12 cellular contexts compared by ENCODE assay signal in genomic region chr5:7816535-7816901, GRCh38. TPM values are rescaled to one million over a fixed set of nuclear protein-coding genes. Genes with fewer than 3 reads are reported as not detected.
DNase-seq lines count a peak whose midpoint lies in the region; ATAC-seq, FAIRE-seq and TF ChIP-seq lines count a peak whose summit lies in the region.
"Had no signal": no experiment of that assay in that cellular context is flagged by ENCODE, and none has a peak within 500 bp of the region (broad histone marks: within the 10 kb centered on the region; RNA-seq: fewer than 3 reads in every experiment).

No MANE protein-coding gene starts in this region.

- H4K20me1 ChIP-seq in GM12878 (ENCODE audit: control insufficient read depth, insufficient read depth), result no peaks in the 10 kb centered on the region

- CTCF ChIA-PET in GM12878 (lab: Yijun Ruan, JAX), result interaction anchor here (0.7 to 5.3 kb wide), 14 partner anchors 11 to 879 kb away, joined by 3 to 39 read pairs (median 6); no protein-coding TSS in a partner anchor

- H3K9me3 ChIP-seq in GM12878 (replicated peaks; ENCODE audit: control insufficient read depth, insufficient read depth, low read length), result no peaks in the 10 kb centered on the region; the same call in 2 of the 3 replicates
- H3K9me3 ChIP-seq in upper lobe of right lung, result no peaks in the 10 kb centered on the region
- H3K9me3 ChIP-seq: gastroesophageal sphincter, stomach had no signal

- H3K9ac ChIP-seq in GM12878 (ENCODE audit: control insufficient read depth, insufficient read depth, low read length), result no peak overlapping the region

- no peak overlapping the region for H2AFZ ChIP-seq in GM12878 (ENCODE audit: control insufficient read depth, low read depth, low read length)

- in situ Hi-C loops in GM12878 (cut with MboI), result no loop called here

- H3K36me3 ChIP-seq in GM12878 (ENCODE audit: control insufficient read depth in 2 of 2, insufficient read depth in 2 of 2, low read length in 1 of 2) (no peaks in the 10 kb centered on the region), upper lobe of right lung (no peaks in the 10 kb centered on the region)

- peaks cover 5% of the 10 kb centered on the region for H3K4me1 ChIP-seq in GM12878 (ENCODE audit: control insufficient read depth, insufficient read depth, low read length)
- H3K4me1 ChIP-seq in upper lobe of right lung, result peaks cover 5% of the 10 kb centered on the region

- no peaks in the 10 kb centered on the region; a peak in 1 of 4 replicates for H3K27me3 ChIP-seq in GM12878 (replicated peaks in 1 of 2; ENCODE audit: control insufficient read depth in 2 of 2, insufficient read depth in 2 of 2, low read length in 1 of 2)
- no peaks in the 10 kb centered on the region for H3K27me3 ChIP-seq in upper lobe of right lung
- H3K27me3 ChIP-seq: gastroesophageal sphincter, stomach had no signal

- DNase-seq in cardiac septum (ENCODE audit: low spot score) (peak; percentile 33), Right ventricle myocardium inferior (ENCODE audit: missing footprints) (no peak), GM12878 (ENCODE audit: low read depth, low spot score) (no peak), upper lobe of right lung (peak; percentile 30), ecto neural progenitor cell (ENCODE audit: low spot score) (no peak), middle frontal gyrus (ENCODE audit: extremely low spot score, low spot score) (no peak)

- no peak overlapping the region for H3K4me2 ChIP-seq in GM12878 (ENCODE audit: control insufficient read depth, insufficient read depth)

- FAIRE-seq in GM12878 (lab: Jason Lieb, UNC), result no peak

- BruUV-seq in GM12878 (replicated peaks; lab: Mats Ljungman, UMichigan), result no TSS peak

- H3K4me3 ChIP-seq in GM12878 (no peak overlapping the region), upper lobe of right lung (no peak overlapping the region)
- H3K4me3 ChIP-seq: gastroesophageal sphincter, stomach had no signal

- RAD21 ChIA-PET in GM12878 (lab: Charles Lee; ENCODE audit: unreplicated experiment), result interaction anchor here (1.0 to 4.9 kb wide), 7 partner anchors 22 to 1051 kb away, joined by 3 to 32 read pairs (median 4); no protein-coding TSS in a partner anchor

- POLR2A ChIA-PET in GM12878 (lab: Charles Lee), result interaction anchor here (0.6 kb wide), 1 partner anchor 44 kb away, joined by 3 read pairs; no protein-coding TSS in a partner anchor

- ATAC-seq in Right ventricle myocardium inferior, result no peak
- ATAC-seq in HG03135 (IDR thresholded peaks at IDR 0.05; ENCODE audit: unreplicated experiment), result peak; percentile 16
- ATAC-seq in GM12878, result peak; percentile 36
- ATAC-seq in upper lobe of right lung, result no peak
- ATAC-seq in HG03565 (IDR thresholded peaks at IDR 0.05; ENCODE audit: unreplicated experiment), result no peak

- SMC1A ChIA-PET in GM12878 (lab: Charles Lee; ENCODE audit: uncharacterized antibody, unreplicated experiment), result interaction anchor here (0.6 to 2.1 kb wide), 7 partner anchors 20 to 555 kb away, joined by 3 to 8 read pairs (median 3); no protein-coding TSS in a partner anchor

- no peak for TF ChIP-seq RAD21 in GM12878 (IDR thresholded peaks at IDR 0.05; ENCODE audit: insufficient read depth, low read depth, low read length)

- H3K27ac ChIP-seq in GM12878 (ENCODE audit: control insufficient read depth, insufficient read depth), result no peak overlapping the region
- H3K27ac ChIP-seq in upper lobe of right lung, result no peak overlapping the region
- H3K27ac ChIP-seq: gastroesophageal sphincter, stomach had no signal

- TF ChIP-seq POLR2A in GM12878 (IDR thresholded peaks at IDR 0.05; ENCODE audit: low read depth, low read length), result no peak

- no peak for TF ChIP-seq EP300 in GM12878 (IDR thresholded peaks at IDR 0.05; ENCODE audit: borderline replicate concordance in 1 of 2, control insufficient read depth in 1 of 2, low read depth in 2 of 2, low read length in 2 of 2)

- TF ChIP-seq CTCF in GM12878 (IDR thresholded peaks at IDR 0.05 in 2 of 3, conservative IDR thresholded peaks at IDR 0.05 in 1 of 3; ENCODE audit: control insufficient read depth in 2 of 3, extremely low read depth in 1 of 3, insufficient read depth in 1 of 3, low read depth in 3 of 3, low read length in 3 of 3) (no peak), upper lobe of right lung (IDR thresholded peaks at IDR 0.05) (no peak)

- intact Hi-C loops in cardiac septum (cut with DNase I), result no loop called here
- intact Hi-C loops in Right ventricle myocardium inferior (cut with DNase I), result no loop called here
- intact Hi-C loops in GM12878 (cut with micrococcal nuclease; ENCODE audit: unreplicated experiment), result loop anchor here (1.0 to 5.0 kb wide), 4 partner anchors 54 to 1049 kb away; no protein-coding TSS in a partner anchor
- intact Hi-C loops in upper lobe of right lung (cut with DNase I), result no loop called here

- 27% methylated on average over 9 of the region's 9 CpGs for WGBS in GM12878 (ENCODE audit: insufficient coverage, insufficient replicate concordance, low lambda C conversion rate, missing lambda C conversion rate)

- no peaks in the 10 kb centered on the region for H3K79me2 ChIP-seq in GM12878 (ENCODE audit: control insufficient read depth, insufficient read depth, low read length)

TF ChIP-seq in GM12878, 131 proteins besides CTCF, POLR2A, EP300 and RAD21 (continues in another document):
- TF ChIP-seq RUNX3 (IDR thresholded peaks at IDR 0.05; ENCODE audit: low read length), result no peak
- 0 out of 2 replicates have a peak, but pooled peaks have one; percentile 3 for TF ChIP-seq SMARCA5 (IDR thresholded peaks at IDR 0.05)
- 0 out of 2 replicates have a peak, but pooled peaks have one; percentile 23 for TF ChIP-seq LARP7 (IDR thresholded peaks at IDR 0.05)

RNA-seq across cellular contexts. Expression of gene CFAP90, which starts 34.4 kb away (rescaled TPM):
- total RNA-seq in cardiac septum, result not detected
- total RNA-seq in Right ventricle myocardium inferior, result not detected
- not detected in 2 replicates for total RNA-seq in GM12878 (2013; cell fraction: nucleolus; rRNA removed)
- total RNA-seq in GM12878 (2014; rRNA removed), result not detected in 2 replicates
- not detected in 2 replicates for total RNA-seq in GM12878 (2014; rRNA removed; fragmentation: Illumina TruSeq; extraction: Trizol)
- not detected in 2 replicates for total RNA-seq in GM12878 (2021)
- polyA plus RNA-seq in GM12878 (2011; ENCODE audit: low read depth), result not detected
- polyA plus RNA-seq in GM12878 (2011; rRNA removed), result not detected in 2 replicates
- polyA plus RNA-seq in GM12878 (2011; cell fraction: cytosol; rRNA removed), result not detected in 2 replicates
- polyA plus RNA-seq in GM12878 (2011; cell fraction: nucleus; rRNA removed), result not detected in 2 replicates
- not detected in 2 replicates for polyA plus RNA-seq in GM12878 (2012)
- not detected in 2 replicates for polyA plus RNA-seq in GM12878 (2014; fragmentation: Illumina TruSeq; extraction: Trizol)
- not detected for polyA plus RNA-seq in GM12878 (2014; fragmentation: Nextera tagmentation; extraction: Ambion mirVana)
- polyA plus RNA-seq in GM12878 (2014; rRNA removed), result not detected in 2 replicates
- polyA plus RNA-seq in GM12878 (2016; fragmentation: Nextera tagmentation; extraction: Ambion mirVana), result not detected
- polyA minus RNA-seq in GM12878 (2011; rRNA and poly(A)+ RNA removed), result not detected in 2 replicates
- polyA minus RNA-seq in GM12878 (2011; cell fraction: cytosol; rRNA and poly(A)+ RNA removed), result not detected in 2 replicates
- not detected in 2 replicates for polyA minus RNA-seq in GM12878 (2011; cell fraction: nucleus; rRNA and poly(A)+ RNA removed)
- total RNA-seq in upper lobe of right lung, result 0.93 TPM
- total RNA-seq: activated naive CD8-positive, alpha-beta T cell treated with anti-CD3 and anti-CD28 coated beads for 36 hours; dermis microvascular lymphatic vessel endothelial cell had no signal

RNA-seq across cellular contexts. Expression of gene FASTKD3, which starts 52.3 kb away (rescaled TPM):
- total RNA-seq in cardiac septum (4.7 TPM), Right ventricle myocardium inferior (7.9 TPM), GM12878 (2014; rRNA removed) (14.1 and 19.3 TPM in 2 replicates), GM12878 (2014; rRNA removed; fragmentation: Illumina TruSeq; extraction: Trizol) (24.4 and 25.7 TPM in 2 replicates), GM12878 (2021) (11.9 and 12.1 TPM in 2 replicates), upper lobe of right lung (8.0 TPM)
- 35.2 and 43.6 TPM in 2 replicates for total RNA-seq in GM12878 (2013; cell fraction: nucleolus; rRNA removed)
- polyA plus RNA-seq in GM12878 (2011; ENCODE audit: low read depth), result 11.1 TPM
- polyA plus RNA-seq in GM12878 (2011; rRNA removed) (19.9 and 32.8 TPM in 2 replicates), GM12878 (2014; fragmentation: Illumina TruSeq; extraction: Trizol) (30.2 and 49.0 TPM in 2 replicates), GM12878 (2014; fragmentation: Nextera tagmentation; extraction: Ambion mirVana) (10 to 100 TPM; 42.6 to 59.6 TPM), GM12878 (2014; rRNA removed) (15.7 and 24.9 TPM in 2 replicates), GM12878 (2016; fragmentation: Nextera tagmentation; extraction: Ambion mirVana) (10 to 100 TPM; 24.3 to 27.7 TPM)
- 8.6 and 8.9 TPM in 2 replicates for polyA plus RNA-seq in GM12878 (2011; cell fraction: cytosol; rRNA removed)
- 23.0 and 26.3 TPM in 2 replicates for polyA plus RNA-seq in GM12878 (2011; cell fraction: nucleus; rRNA removed)
- polyA plus RNA-seq in GM12878 (2012), result 10.7 and 11.2 TPM in 2 replicates
- polyA minus RNA-seq in GM12878 (2011; rRNA and poly(A)+ RNA removed), result 9.1 and 9.4 TPM in 2 replicates
- polyA minus RNA-seq in GM12878 (2011; cell fraction: cytosol; rRNA and poly(A)+ RNA removed), result 2.3 and 4.8 TPM in 2 replicates
- 11.4 and 14.8 TPM in 2 replicates for polyA minus RNA-seq in GM12878 (2011; cell fraction: nucleus; rRNA and poly(A)+ RNA removed)

RNA-seq across cellular contexts. Expression of gene MTRR, which starts 52.4 kb away (rescaled TPM):
- 37.2 TPM for total RNA-seq in cardiac septum
- total RNA-seq in Right ventricle myocardium inferior, result 32.2 TPM
- total RNA-seq in GM12878 (2013; cell fraction: nucleolus; rRNA removed), result 175 and 197 TPM in 2 replicates
- 32.5 and 46.3 TPM in 2 replicates for total RNA-seq in GM12878 (2014; rRNA removed)
- total RNA-seq in GM12878 (2014; rRNA removed; fragmentation: Illumina TruSeq; extraction: Trizol), result 34.5 and 36.9 TPM in 2 replicates
- total RNA-seq in GM12878 (2021), result 44.7 and 47.9 TPM in 2 replicates
- polyA plus RNA-seq in GM12878 (2011; ENCODE audit: low read depth), result 28.6 TPM
- polyA plus RNA-seq in GM12878 (2011; rRNA removed), result 67.1 and 76.9 TPM in 2 replicates
- 46.2 and 59.2 TPM in 2 replicates for polyA plus RNA-seq in GM12878 (2011; cell fraction: cytosol; rRNA removed)
- 120 and 133 TPM in 2 replicates for polyA plus RNA-seq in GM12878 (2011; cell fraction: nucleus; rRNA removed)
- 23.6 and 26.3 TPM in 2 replicates for polyA plus RNA-seq in GM12878 (2012)
- polyA plus RNA-seq in GM12878 (2014; fragmentation: Illumina TruSeq; extraction: Trizol), result 55.4 and 70.2 TPM in 2 replicates
- 10 to 100 TPM; 13.8 to 18.2 TPM for polyA plus RNA-seq in GM12878 (2014; fragmentation: Nextera tagmentation; extraction: Ambion mirVana)
- polyA plus RNA-seq in GM12878 (2014; rRNA removed), result 38.3 and 39.7 TPM in 2 replicates
- polyA plus RNA-seq in GM12878 (2016; fragmentation: Nextera tagmentation; extraction: Ambion mirVana), result 10 to 100 TPM; 37.8 to 42.2 TPM
- 105 and 123 TPM in 2 replicates for polyA minus RNA-seq in GM12878 (2011; rRNA and poly(A)+ RNA removed)
- 9.8 and 32.2 TPM in 2 replicates for polyA minus RNA-seq in GM12878 (2011; cell fraction: cytosol; rRNA and poly(A)+ RNA removed)
- polyA minus RNA-seq in GM12878 (2011; cell fraction: nucleus; rRNA and poly(A)+ RNA removed), result 118 and 159 TPM in 2 replicates
- total RNA-seq in upper lobe of right lung, result 116 TPM

Comparison
In these comparisons a context has a peak if more than half of its experiments do, and no peak if none do; other contexts are left out.
1. DNase-seq: peak in cardiac septum (single experiment) and upper lobe of right lung (single experiment); none in Right ventricle myocardium inferior (single experiment), GM12878 (single experiment), ecto neural progenitor cell (single experiment) and middle frontal gyrus (single experiment).
2. ATAC-seq: peak in HG03135 (single experiment) and GM12878 (single experiment); none in Right ventricle myocardium inferior (single experiment), upper lobe of right lung (single experiment) and HG03565 (single experiment).